8 cellular contexts compared by ENCODE assay signal in the genomic region with DNA sequence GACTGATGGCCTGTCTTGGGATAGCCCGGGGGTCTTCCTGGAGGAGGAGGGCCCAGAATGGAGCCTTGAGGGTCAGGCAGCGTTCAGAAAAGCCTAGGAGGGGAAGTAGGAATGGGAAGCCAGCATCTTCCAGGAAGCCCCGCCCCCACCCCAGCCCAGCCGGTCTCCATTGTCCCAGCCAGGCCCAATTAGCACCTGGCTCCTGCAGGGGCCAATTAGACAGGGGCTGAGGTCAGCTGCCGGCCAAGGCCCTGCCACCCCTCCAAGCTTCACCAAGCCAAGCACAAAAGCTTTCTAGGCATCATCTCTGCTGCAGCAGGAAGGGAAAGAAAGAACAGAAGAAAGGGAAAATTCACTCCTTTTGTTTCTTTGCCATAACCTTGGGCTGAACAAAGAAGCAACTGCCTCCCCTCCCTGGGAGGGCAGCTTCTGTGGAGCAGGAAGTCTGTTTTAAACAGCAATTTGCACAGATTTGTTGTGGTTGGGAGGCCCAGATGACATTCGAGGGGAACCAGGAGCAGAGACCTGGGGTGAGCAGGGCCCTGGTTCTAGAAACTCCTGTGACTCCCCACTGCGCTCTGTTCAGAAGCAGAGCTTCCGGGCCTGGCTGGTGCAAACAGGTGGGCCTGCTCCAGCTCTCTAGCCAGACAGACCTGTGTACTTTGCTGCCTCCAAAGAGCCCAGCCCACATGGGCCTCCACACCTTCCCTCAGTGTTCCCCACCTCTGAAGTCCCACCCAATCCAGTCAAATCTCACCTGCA. TPM values are rescaled to one million over a fixed set of nuclear protein-coding genes. Genes with fewer than 3 reads are reported as not detected.
DNase-seq lines count a peak whose midpoint lies in the region; ATAC-seq, FAIRE-seq and TF ChIP-seq lines count a peak whose summit lies in the region.

No MANE protein-coding gene starts in this region.

- H3K4me1 Mint-ChIP-seq in HFFc6 (ENCODE audit: low read depth): peaks cover 21% of the 10 kb centered on the region

- no TSS peak for BruUV-seq in GM12878 (replicated peaks; lab: Mats Ljungman, UMichigan)

- peak; percentile 19 for DNase-seq in DMS53 (lab: John Stamatoyannopoulos, UW)
- DNase-seq in DMS53 treated with DMSO at 0.1 percent for 48 hours (lab: John Stamatoyannopoulos, UW; ENCODE audit: unreplicated experiment): no peak
- DNase-seq in NCI-H146 (lab: John Stamatoyannopoulos, UW): peak; percentile 88
- DNase-seq in GM12878 (ENCODE audit: low read depth, low spot score): no peak
- peak; percentile 25 for DNase-seq in osteoblast (ENCODE audit: insufficient read length, low spot score, missing footprints)
- no peak for DNase-seq in KG1 (lab: John Stamatoyannopoulos, UW)
- no peak for DNase-seq in activated CD4-positive, alpha-beta T cell treated with anti-CD3 and anti-CD28 coated beads, Interleukin-2, amount 50 U/mL, for 48 hours
- no peak for DNase-seq in HFFc6

- no peaks in the 10 kb centered on the region for H3K9me3 Mint-ChIP-seq in HFFc6

- H3K27ac Mint-ChIP-seq in HFFc6: no peak overlapping the region

- no peak overlapping the region for H3K4me2 ChIP-seq in GM12878 (ENCODE audit: control insufficient read depth, insufficient read depth)
- no peak overlapping the region for H3K4me2 ChIP-seq in osteoblast (ENCODE audit: insufficient read depth, low read length)

- no peak overlapping the region for H3K4me3 ChIP-seq in GM12878
- H3K4me3 ChIP-seq in osteoblast (ENCODE audit: insufficient read depth, low read length): no peak overlapping the region

- H4K20me1 ChIP-seq in GM12878 (ENCODE audit: control insufficient read depth, insufficient read depth) (no peaks in the 10 kb centered on the region), osteoblast (ENCODE audit: insufficient read depth, low read length) (no peaks in the 10 kb centered on the region)

- no peaks in the 10 kb centered on the region for H3K36me3 Mint-ChIP-seq in HFFc6 (ENCODE audit: low read depth)

- TF ChIP-seq POLR2A in GM12878 (IDR thresholded peaks at IDR 0.05; ENCODE audit: low read depth, low read length): no peak

- TF ChIP-seq RAD21 in GM12878 (IDR thresholded peaks at IDR 0.05; ENCODE audit: insufficient read depth, low read depth, low read length): no peak

- H3K4me3 Mint-ChIP-seq in HFFc6: no peak overlapping the region

- in situ Hi-C loops in GM12878 (cut with MboI): no loop called here

- H2AFZ ChIP-seq in GM12878 (ENCODE audit: control insufficient read depth, low read depth, low read length): peak overlapping the region; percentile 62
- H2AFZ ChIP-seq in osteoblast (ENCODE audit: low read length): no peak overlapping the region

- H3K27me3 Mint-ChIP-seq in HFFc6 (ENCODE audit: insufficient read depth): peaks cover 6% of the 10 kb centered on the region

- FAIRE-seq in GM12878 (lab: Jason Lieb, UNC): no peak

- POLR2A ChIA-PET in GM12878 (lab: Charles Lee): no interaction called here

- no peaks in the 10 kb centered on the region for H3K9me3 ChIP-seq in GM12878 (replicated peaks; ENCODE audit: control insufficient read depth, insufficient read depth, low read length)
- H3K9me3 ChIP-seq in osteoblast (ENCODE audit: low read depth, low read length): no peaks in the 10 kb centered on the region

- ATAC-seq in GM12878: no peak

- intact Hi-C loops in GM12878 (cut with micrococcal nuclease; ENCODE audit: unreplicated experiment): loop anchor here (2.0 kb wide), 1 partner anchor 347 kb away; no protein-coding TSS in a partner anchor

- H3K27ac ChIP-seq in GM12878 (ENCODE audit: control insufficient read depth, insufficient read depth) (0 out of 2 replicates have a peak overlapping the region, but pooled peaks have one; percentile 1), osteoblast (ENCODE audit: low read depth, low read length) (no peak overlapping the region)

- SMC1A ChIA-PET in GM12878 (lab: Charles Lee; ENCODE audit: uncharacterized antibody, unreplicated experiment): interaction anchor here (0.9 to 3.6 kb wide), 6 partner anchors 8 to 348 kb away, joined by 3 to 23 read pairs (median 4); no protein-coding TSS in a partner anchor

- no peaks in the 10 kb centered on the region for H3K79me2 ChIP-seq in GM12878 (ENCODE audit: control insufficient read depth, insufficient read depth, low read length)
- H3K79me2 ChIP-seq in osteoblast (ENCODE audit: insufficient read depth, low read length): no peaks in the 10 kb centered on the region

- H3K27me3 ChIP-seq in GM12878 (replicated peaks in 1 of 2; ENCODE audit: control insufficient read depth in 2 of 2, insufficient read depth in 2 of 2, low read length in 1 of 2) (no peaks in the 10 kb centered on the region), osteoblast (ENCODE audit: insufficient read depth, low read length) (no peaks in the 10 kb centered on the region)

- TF ChIP-seq CTCF in GM12878 (IDR thresholded peaks at IDR 0.05 in 2 of 3, conservative IDR thresholded peaks at IDR 0.05 in 1 of 3; ENCODE audit: control insufficient read depth in 2 of 3, extremely low read depth in 1 of 3, insufficient read depth in 1 of 3, low read depth in 3 of 3, low read length in 3 of 3) (no peak), osteoblast (IDR thresholded peaks at IDR 0.05; ENCODE audit: extremely low read depth, low read depth, low read length) (no peak), HFFc6 (IDR thresholded peaks at IDR 0.05) (no peak)

- RAD21 ChIA-PET in GM12878 (lab: Charles Lee; ENCODE audit: unreplicated experiment): interaction anchor here (1.2 to 1.9 kb wide), 4 partner anchors 8 to 347 kb away, joined by 3 to 9 read pairs (median 5); no protein-coding TSS in a partner anchor

- H3K9ac ChIP-seq in GM12878 (ENCODE audit: control insufficient read depth, insufficient read depth, low read length): no peak overlapping the region

- WGBS in GM12878 (ENCODE audit: insufficient coverage, insufficient replicate concordance, low lambda C conversion rate, missing lambda C conversion rate): 35% methylated on average over 7 of the region's 8 CpGs

- H3K36me3 ChIP-seq in GM12878 (ENCODE audit: control insufficient read depth in 2 of 2, insufficient read depth in 2 of 2, low read length in 1 of 2) (no peaks in the 10 kb centered on the region), osteoblast (ENCODE audit: insufficient read depth, low read length) (no peaks in the 10 kb centered on the region)

- H3K4me1 ChIP-seq in GM12878 (ENCODE audit: control insufficient read depth, insufficient read depth, low read length) (peaks cover 52% of the 10 kb centered on the region), osteoblast (ENCODE audit: insufficient read depth, low read length) (peaks cover 28% of the 10 kb centered on the region)

- CTCF ChIA-PET in GM12878 (lab: Yijun Ruan, JAX): interaction anchor here (1.1 to 5.2 kb wide), 12 partner anchors 10 to 369 kb away, joined by 3 to 147 read pairs (median 7); partner anchors contain the start of gene ISLR2

- TF ChIP-seq EP300 in GM12878 (IDR thresholded peaks at IDR 0.05; ENCODE audit: borderline replicate concordance in 1 of 2, control insufficient read depth in 1 of 2, low read depth in 2 of 2, low read length in 2 of 2): no peak

TF ChIP-seq in GM12878, 131 proteins besides CTCF, POLR2A, EP300 and RAD21 (continues in another document):
- TF ChIP-seq GATAD2B (conservative IDR thresholded peaks at IDR 0.05; ENCODE audit: low read depth) (no peak), MYB (IDR thresholded peaks at IDR 0.05; ENCODE audit: borderline replicate concordance, low read depth, low read length) (no peak), RCOR1 (conservative IDR thresholded peaks at IDR 0.05; ENCODE audit: low read depth, low read length) (no peak), ATF2 (IDR thresholded peaks at IDR 0.05; ENCODE audit: low read length) (no peak), SREBF2 (IDR thresholded peaks at IDR 0.05; ENCODE audit: low read length) (no peak), RUNX3 (IDR thresholded peaks at IDR 0.05; ENCODE audit: low read length) (0 out of 2 replicates have a peak, but pooled peaks have one; percentile 26), SMAD1 (IDR thresholded peaks at IDR 0.05; ENCODE audit: low read depth, partially characterized antibody) (no peak)

RNA-seq across cellular contexts. Expression of gene CYP11A1, which starts 47.7 kb away (rescaled TPM):
- 8.3 and 9.5 TPM in 2 replicates for total RNA-seq in GM12878 (2013; cell fraction: nucleolus; rRNA removed)
- not detected in 2 replicates for total RNA-seq in GM12878 (2014; rRNA removed)
- not detected in 2 replicates for total RNA-seq in GM12878 (2014; rRNA removed; fragmentation: Illumina TruSeq; extraction: Trizol)
- total RNA-seq in GM12878 (2021): 0.29 and 0.69 TPM in 2 replicates
- 0.34 TPM for polyA plus RNA-seq in GM12878 (2011; ENCODE audit: low read depth)
- 1.1 and 1.2 TPM in 2 replicates for polyA plus RNA-seq in GM12878 (2011; rRNA removed)
- polyA plus RNA-seq in GM12878 (2011; cell fraction: cytosol; rRNA removed): 0.90 and 1.7 TPM in 2 replicates
- 1.4 and 3.2 TPM in 2 replicates for polyA plus RNA-seq in GM12878 (2011; cell fraction: nucleus; rRNA removed)
- polyA plus RNA-seq in GM12878 (2012): 0.50 and 1.1 TPM in 2 replicates
- 0.19 TPM in 1 of 2 replicates, not detected in the other for polyA plus RNA-seq in GM12878 (2014; fragmentation: Illumina TruSeq; extraction: Trizol)
- polyA plus RNA-seq in GM12878 (2014; fragmentation: Nextera tagmentation; extraction: Ambion mirVana): under 1 TPM; 0.11 to 0.23 TPM
- polyA plus RNA-seq in GM12878 (2014; rRNA removed): 0.52 TPM in 1 of 2 replicates, not detected in the other
- polyA plus RNA-seq in GM12878 (2016; fragmentation: Nextera tagmentation; extraction: Ambion mirVana): not detected
- 0.80 and 2.3 TPM in 2 replicates for polyA minus RNA-seq in GM12878 (2011; rRNA and poly(A)+ RNA removed)
- polyA minus RNA-seq in GM12878 (2011; cell fraction: cytosol; rRNA and poly(A)+ RNA removed): not detected in 2 replicates
- polyA minus RNA-seq in GM12878 (2011; cell fraction: nucleus; rRNA and poly(A)+ RNA removed): 1.4 and 1.5 TPM in 2 replicates
- 1.4 and 2.1 TPM in 2 replicates for total RNA-seq in osteoblast
- under 1 TPM in 4 of 6 experiments, not detected in 2; 0.12 to 0.17 (median 0.14) TPM for total RNA-seq in HFFc6 (2021; fragmentation: NEBNext Ultra II Directional; extraction: Animal tissue kit (Norgen Biotek cat#: 25700))

Comparison
In these comparisons a context has a peak if more than half of its experiments do, and no peak if none do; other contexts are left out.
1. DNase-seq: peak in DMS53 (single experiment), NCI-H146 (single experiment) and osteoblast (single experiment); none in DMS53 treated with DMSO at 0.1 percent for 48 hours (single experiment), GM12878 (single experiment), KG1 (single experiment), activated CD4-positive, alpha-beta T cell treated with anti-CD3 and anti-CD28 coated beads, Interleukin-2, amount 50 U/mL, for 48 hours (0 of 2) and HFFc6 (single experiment).